18 cellular contexts compared by ENCODE assay signal in genomic region chr10:3139135-3139910, GRCh38. TPM values are rescaled to one million over a fixed set of nuclear protein-coding genes. Genes with fewer than 3 reads are reported as not detected.
A peak's percentile ranks its signal among the peaks of the same experiment; 100 is the strongest.
DNase-seq lines count a peak whose midpoint lies in the region; ATAC-seq and TF ChIP-seq lines count a peak whose summit lies in the region.
"Had no signal": no experiment of that assay in that cellular context is flagged by ENCODE, and none has a peak within 500 bp of the region (broad histone marks: within the 10 kb centered on the region; RNA-seq: fewer than 3 reads in every experiment).

No MANE protein-coding gene starts in this region.

- intact Hi-C loops in prostate gland (cut with DNase I) = no loop called here

- no peaks in the 10 kb centered on the region for H3K9me3 Mint-ChIP-seq in chondrocyte (ENCODE audit: low read depth)

- H3K4me1 ChIP-seq in HEK293 (ENCODE audit: control insufficient read depth, insufficient read depth, low read length) (no peaks in the 10 kb centered on the region), prostate gland (replicated peaks) (no peaks in the 10 kb centered on the region)
- H3K4me1 ChIP-seq: BE2C, left lung had no signal

- TF ChIP-seq POLR2A in prostate gland (IDR thresholded peaks at IDR 0.05) (no peak), GM18505 (IDR thresholded peaks at IDR 0.05; ENCODE audit: borderline replicate concordance, extremely low read depth, insufficient read depth, insufficient read length) (no peak)

- H3K27me3 Mint-ChIP-seq in chondrocyte (ENCODE audit: low read depth) = no peaks in the 10 kb centered on the region
- H3K27me3 Mint-ChIP-seq: activated CD8-positive, alpha-beta memory T cell treated with anti-CD3 and anti-CD28 coated beads, Interleukin-2, amount 10 ng/mL, durations not matched to agents 7 days and 5 days had no signal

- no peak overlapping the region for H3K4me3 ChIP-seq in HEK293 (ENCODE audit: low read depth, low read length)
- no peak overlapping the region for H3K4me3 ChIP-seq in prostate gland
- H3K4me3 ChIP-seq: left lung, right atrium auricular region had no signal

- DNase-seq in ELF-1 (ENCODE audit: low read depth, low spot score) (peak; percentile 52), chondrocyte (ENCODE audit: low spot score) (no peak), prostate gland (ENCODE audit: low spot score) (no peak)
- DNase-seq in stimulated activated CD4-positive, alpha-beta T cell treated with anti-CD3 and anti-CD28 coated beads, Interleukin-12 subunit alpha, Interleukin-12 subunit beta, amount 100 ng/mL, for 4 hours = no peak
- DNase-seq: activated CD8-positive, alpha-beta memory T cell treated with anti-CD3 and anti-CD28 coated beads, Interleukin-2, amount 10 ng/mL, durations not matched to agents 7 days and 5 days; activated gamma-delta T cell treated with Interleukin-2 at 50 U/mL for 16 hours; BE2C; foreskin fibroblast; GDM1; left lung; NCI-H1105; NCI-H748 treated with DMSO at 0.1 percent for 48 hours; SK-N-SH had no signal

- H3K27me3 ChIP-seq in prostate gland (replicated peaks; ENCODE audit: insufficient read depth) = no peaks in the 10 kb centered on the region
- H3K27me3 ChIP-seq: BE2C, left lung, right atrium auricular region had no signal

- H3K4me1 Mint-ChIP-seq in chondrocyte (ENCODE audit: low read depth) = peaks cover 28% of the 10 kb centered on the region
- H3K4me1 Mint-ChIP-seq: activated CD8-positive, alpha-beta memory T cell treated with anti-CD3 and anti-CD28 coated beads, Interleukin-2, amount 10 ng/mL, durations not matched to agents 7 days and 5 days had no signal

- peaks cover 24 to 100% of the 10 kb centered on the region in 2 experiments for H3K36me3 ChIP-seq in HEK293 (ENCODE audit: control insufficient read depth in 2 of 2, insufficient read depth in 1 of 2, low read length in 2 of 2)
- peaks cover 6 to 15% of the 10 kb centered on the region in 2 donors for H3K36me3 ChIP-seq in prostate gland

- TF ChIP-seq CTCF in HEK293 (tag by site-specific recombination; IDR thresholded peaks at IDR 0.05) = no peak
- no peak for TF ChIP-seq CTCF in chondrocyte (IDR thresholded peaks at IDR 0.05)
- no peak for TF ChIP-seq CTCF in prostate gland (IDR thresholded peaks at IDR 0.05)

- H3K36me3 Mint-ChIP-seq in chondrocyte (ENCODE audit: low read depth) = peaks cover 54% of the 10 kb centered on the region

- POLR2A ChIA-PET in HEK293 (lab: Yijun Ruan, JAX) = interaction anchor here (0.6 kb wide), 1 partner anchor 23 kb away, joined by 6 read pairs; no protein-coding TSS in a partner anchor

- H3K4me3 Mint-ChIP-seq in chondrocyte (ENCODE audit: unreplicated experiment) = no peak overlapping the region
- H3K4me3 Mint-ChIP-seq: activated CD8-positive, alpha-beta memory T cell treated with anti-CD3 and anti-CD28 coated beads, Interleukin-2, amount 10 ng/mL, durations not matched to agents 7 days and 5 days had no signal

- no peak for ATAC-seq in GM18505 (IDR thresholded peaks at IDR 0.05; ENCODE audit: unreplicated experiment)
- no peak for ATAC-seq in HG02588 (IDR thresholded peaks at IDR 0.05; ENCODE audit: unreplicated experiment)
- ATAC-seq: activated CD4-positive, CD25-positive, alpha-beta regulatory T cell treated with anti-CD3 and anti-CD28 coated beads, Interleukin-2, amount 50 U/mL, for 24 hours; activated CD8-positive, alpha-beta memory T cell treated with anti-CD3 and anti-CD28 coated beads, Interleukin-2, amount 10 ng/mL, durations not matched to agents 7 days and 5 days; left lung had no signal

- peak overlapping the region; percentile 32 for H3K27ac Mint-ChIP-seq in chondrocyte (ENCODE audit: unreplicated experiment)
- H3K27ac Mint-ChIP-seq: activated CD8-positive, alpha-beta memory T cell treated with anti-CD3 and anti-CD28 coated beads, Interleukin-2, amount 10 ng/mL, durations not matched to agents 7 days and 5 days had no signal

- H3K27ac ChIP-seq in HEK293 (ENCODE audit: extremely low read depth, low read depth, low read length) (no peak overlapping the region), prostate gland (peak overlapping the region; percentile 31 to 54)
- H3K27ac ChIP-seq: left lung, right atrium auricular region had no signal

- H3K9me3 ChIP-seq in HEK293 (ENCODE audit: control insufficient read depth, insufficient read depth, low read depth, low read length) (no peaks in the 10 kb centered on the region), prostate gland (no peaks in the 10 kb centered on the region)
- H3K9me3 ChIP-seq: BE2C, left lung, right atrium auricular region, SK-N-SH had no signal

- 83% methylated on average over 11 of the region's 11 CpGs for WGBS in prostate gland

- CTCF ChIA-PET in HEK293 (lab: Yijun Ruan, JAX) = no interaction called here

TF ChIP-seq in HEK293, 187 proteins besides CTCF, POLR2A, EP300 and RAD21:
- TF ChIP-seq ZNF600 (tag by site-specific recombination; IDR thresholded peaks at IDR 0.05) = 0 out of 2 replicates have a peak, but pooled peaks have one; percentile 9
- TF ChIP-seq ZNF10 (tag by site-specific recombination; IDR thresholded peaks at IDR 0.05) = peak; percentile 47; the same call in 1 of the 2 replicates
- 0 out of 2 replicates have a peak, but pooled peaks have one; percentile 11 for TF ChIP-seq KLF1 (tag by site-specific recombination; IDR thresholded peaks at IDR 0.05)
- TF ChIP-seq INSM2 (tag by site-specific recombination; IDR thresholded peaks at IDR 0.05) = no peak
- TF ChIP-seq GLIS1 (tag by site-specific recombination; IDR thresholded peaks at IDR 0.05) = peak; percentile 17; the same call in 1 of the 2 replicates

RNA-seq across cellular contexts. Expression of gene PITRM1, which starts 33.3 kb away (rescaled TPM):
- 71.8 to 95.0 TPM (median 84.9 TPM) in 3 replicates for total RNA-seq in chondrocyte
- 100 to 1,000 TPM in 1 of 2 donors, 10 to 100 TPM in 1; 47.7 to 103 TPM for total RNA-seq in prostate gland
